ENCODE assay signal across 15 cellular contexts in genomic region chr1:32533792-32534327, GRCh38. TPM values are rescaled to one million over a fixed set of nuclear protein-coding genes. Genes with fewer than 3 reads are reported as not detected.
DNase-seq lines count a peak whose midpoint lies in the region; ATAC-seq and TF ChIP-seq lines count a peak whose summit lies in the region.
"Had no signal": no experiment of that assay in that cellular context is flagged by ENCODE, and none has a peak within 500 bp of the region (broad histone marks: within the 10 kb centered on the region; RNA-seq: fewer than 3 reads in every experiment).

No MANE protein-coding gene starts in this region.

- ATAC-seq in GM21526 (IDR thresholded peaks at IDR 0.05; ENCODE audit: low FRiP score, unreplicated experiment) (no peak), HG03460 (IDR thresholded peaks at IDR 0.05; ENCODE audit: unreplicated experiment) (no peak)
- ATAC-seq: PC-3 had no signal

- peak; percentile 83 for DNase-seq in GDM1 (lab: John Stamatoyannopoulos, UW)
- peak; percentile 96 for DNase-seq in dermis blood vessel endothelial cell
- DNase-seq in pulmonary artery endothelial cell (ENCODE audit: low read depth, low spot score) = peak; percentile 93
- no peak for DNase-seq in DMS153 (lab: John Stamatoyannopoulos, UW)
- no peak for DNase-seq in cerebellum (ENCODE audit: low spot score)
- DNase-seq: NCI-H1048, NCI-H1436 treated with DMSO at 0.1 percent for 48 hours, NCI-H2029 treated with DMSO at 0.1 percent for 48 hours, NCI-H2171 treated with DMSO at 0.1 percent for 48 hours, NCI-H748 treated with DMSO at 0.1 percent for 48 hours, PC-3 had no signal

- no peak for TF ChIP-seq CTCF in Loucy (conservative IDR thresholded peaks at IDR 0.05; ENCODE audit: low read length)

- no peaks in the 10 kb centered on the region for H3K9me3 ChIP-seq in Loucy (ENCODE audit: insufficient read depth, low read depth, low read length)
- H3K9me3 ChIP-seq: SJSA1 had no signal

- no peaks in the 10 kb centered on the region for H3K9me2 ChIP-seq in Loucy (replicated peaks; ENCODE audit: low read depth, low read length)

- no peaks in the 10 kb centered on the region for H4K20me1 ChIP-seq in Loucy (ENCODE audit: insufficient read depth, low read length, poor library complexity, severe bottlenecking)

- H3K4me2 ChIP-seq in Loucy (ENCODE audit: low read depth, low read length, poor library complexity, severe bottlenecking) = peak overlapping the region; percentile 61

- no peaks in the 10 kb centered on the region for H3K79me2 ChIP-seq in Loucy (ENCODE audit: insufficient read depth, low read length)

- no peaks in the 10 kb centered on the region for H3K36me3 ChIP-seq in Loucy (ENCODE audit: insufficient read depth, low read length)
- H3K36me3 ChIP-seq: SJSA1 had no signal

- H3F3A ChIP-seq in Loucy (ENCODE audit: low read depth) = peaks cover 17% of the 10 kb centered on the region

- H3K4me1 ChIP-seq in Loucy (ENCODE audit: insufficient read depth, low read length, poor library complexity, severe bottlenecking) = peaks cover 55% of the 10 kb centered on the region

- H3K27me3 ChIP-seq in Loucy (ENCODE audit: insufficient read depth, low read length, poor library complexity, severe bottlenecking) = no peaks in the 10 kb centered on the region
- H3K27me3 ChIP-seq: SJSA1 had no signal

- H2AFZ ChIP-seq in Loucy (ENCODE audit: low read length) = no peak overlapping the region

- peak overlapping the region; percentile 49 for H3K4me3 ChIP-seq in Loucy (ENCODE audit: low read length, poor library complexity, severe bottlenecking)
- H3K4me3 ChIP-seq: SJSA1 had no signal

- peak overlapping the region; percentile 57 for H3K9ac ChIP-seq in Loucy (ENCODE audit: low read depth, low read length, poor library complexity, severe bottlenecking)

RNA-seq across cellular contexts. Expression of gene ZBTB8A, which starts 5.4 kb away (rescaled TPM):
- total RNA-seq in dermis blood vessel endothelial cell = 11.3 and 12.6 TPM in 2 replicates
- 6.9 and 10.4 TPM in 2 replicates for total RNA-seq in pulmonary artery endothelial cell
- 20.1 TPM for total RNA-seq in cerebellum

Comparison
In these comparisons a context has a peak if more than half of its experiments do, and no peak if none do; other contexts are left out.
1. DNase-seq: peak in GDM1 (single experiment), dermis blood vessel endothelial cell (single experiment) and pulmonary artery endothelial cell (single experiment); none in DMS153 (single experiment) and cerebellum (single experiment).